9 cellular contexts compared by ENCODE assay signal in genomic region chr1:11858968-11859871, GRCh38. TPM values are rescaled to one million over a fixed set of nuclear protein-coding genes. Genes with fewer than 3 reads are reported as not detected.
DNase-seq lines count a peak whose midpoint lies in the region; ATAC-seq and TF ChIP-seq lines count a peak whose summit lies in the region.
"Had no signal": no experiment of that assay in that cellular context is flagged by ENCODE, and none has a peak within 500 bp of the region (broad histone marks: within the 10 kb centered on the region; RNA-seq: fewer than 3 reads in every experiment).

No MANE protein-coding gene starts in this region.

- TF ChIP-seq CTCF in GM20000 (IDR thresholded peaks at IDR 0.05; ENCODE audit: extremely low read depth, missing control alignments): no peak

- ATAC-seq in left ventricle myocardium superior (peak; percentile 87), GM21825 (IDR thresholded peaks at IDR 0.05; ENCODE audit: unreplicated experiment) (no peak), HG03460 (IDR thresholded peaks at IDR 0.05; ENCODE audit: unreplicated experiment) (no peak)

- peak; percentile 83 for DNase-seq in GM20000 (ENCODE audit: low spot score)
- DNase-seq in RPMI8226: peak; percentile 87
- DNase-seq in activated effector memory CD4-positive, alpha-beta T cell treated with anti-CD3 and anti-CD28 coated beads, Interleukin-2, amount 50 U/mL, for 16 hours: peak; percentile 85
- DNase-seq in left ventricle myocardium superior: peak; percentile 83
- DNase-seq in stimulated activated CD4-positive, alpha-beta T cell treated with anti-CD3 and anti-CD28 coated beads, Interleukin-12 subunit alpha, Interleukin-12 subunit beta, amount 100 ng/mL, for 4 hours: peak; percentile 62
- no peak for DNase-seq in NCI-H1417 (lab: John Stamatoyannopoulos, UW)

- intact Hi-C loops in left ventricle myocardium superior (cut with micrococcal nuclease): no loop called here

RNA-seq across cellular contexts. Expression of gene NPPB, which starts 0.5 kb away (rescaled TPM):
- not detected for total RNA-seq in left ventricle myocardium superior
- total RNA-seq: dermis microvascular lymphatic vessel endothelial cell had no signal

RNA-seq across cellular contexts. Expression of gene NPPA, which starts 11.6 kb away (rescaled TPM):
- total RNA-seq in left ventricle myocardium superior: 5.5 TPM
- total RNA-seq: dermis microvascular lymphatic vessel endothelial cell had no signal

RNA-seq across cellular contexts. Expression of gene CLCN6, which starts 53.2 kb away (rescaled TPM):
- total RNA-seq in left ventricle myocardium superior: 15.4 TPM

RNA-seq across cellular contexts. Expression of gene MTHFR, which starts 53.5 kb away (rescaled TPM):
- 37.9 TPM for total RNA-seq in left ventricle myocardium superior

Comparison
In these comparisons a context has a peak if more than half of its experiments do, and no peak if none do; other contexts are left out.
1. DNase-seq: peak in GM20000 (single experiment), RPMI8226 (single experiment), activated effector memory CD4-positive, alpha-beta T cell treated with anti-CD3 and anti-CD28 coated beads, Interleukin-2, amount 50 U/mL, for 16 hours (single experiment), left ventricle myocardium superior (single experiment) and stimulated activated CD4-positive, alpha-beta T cell treated with anti-CD3 and anti-CD28 coated beads, Interleukin-12 subunit alpha, Interleukin-12 subunit beta, amount 100 ng/mL, for 4 hours (single experiment); none in NCI-H1417 (0 of 3).